In the genomic region with DNA sequence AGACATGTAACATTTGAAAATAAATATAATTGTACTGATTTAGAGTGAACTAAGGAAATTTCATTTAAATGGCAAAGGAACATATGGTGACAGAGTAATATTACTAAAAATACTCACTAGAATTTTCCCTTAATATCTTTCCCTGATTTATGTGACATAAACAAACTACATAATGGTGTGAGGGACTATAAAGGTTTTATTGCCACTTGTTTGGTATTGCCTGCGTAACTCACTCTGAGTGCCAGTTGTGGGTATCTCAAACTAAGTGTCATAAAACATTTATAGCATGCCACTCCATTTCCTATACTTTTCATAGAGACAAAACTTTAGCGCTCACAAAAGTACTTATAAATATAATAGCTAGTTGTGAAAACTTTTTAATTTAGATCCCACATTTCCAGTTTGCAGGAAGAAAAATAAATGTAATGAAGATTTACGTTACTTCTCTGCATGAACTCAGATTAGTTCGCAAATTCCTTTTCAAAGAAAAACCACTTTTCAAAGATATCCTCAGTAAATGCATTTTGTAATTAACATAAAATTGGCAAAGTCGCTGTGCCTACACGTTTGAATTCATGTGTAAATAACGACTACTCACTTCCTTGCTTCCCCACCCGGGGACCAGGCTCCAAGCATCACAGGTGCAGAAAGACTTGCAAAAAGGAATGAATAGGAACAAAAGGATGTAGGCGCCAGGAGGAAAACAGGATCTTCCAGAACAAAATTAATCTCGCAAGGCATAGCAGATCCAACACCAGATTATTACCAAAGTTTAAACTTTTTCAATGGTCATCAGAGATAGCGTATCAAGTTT, we compare ENCODE assay signal across 1 cellular context.
TF ChIP-seq lines count a peak whose summit lies in the region.

No MANE protein-coding gene starts in this region.

TF ChIP-seq in neural cell, 6 proteins besides CTCF, POLR2A, EP300 and RAD21:
- TF ChIP-seq, protein P1, sequence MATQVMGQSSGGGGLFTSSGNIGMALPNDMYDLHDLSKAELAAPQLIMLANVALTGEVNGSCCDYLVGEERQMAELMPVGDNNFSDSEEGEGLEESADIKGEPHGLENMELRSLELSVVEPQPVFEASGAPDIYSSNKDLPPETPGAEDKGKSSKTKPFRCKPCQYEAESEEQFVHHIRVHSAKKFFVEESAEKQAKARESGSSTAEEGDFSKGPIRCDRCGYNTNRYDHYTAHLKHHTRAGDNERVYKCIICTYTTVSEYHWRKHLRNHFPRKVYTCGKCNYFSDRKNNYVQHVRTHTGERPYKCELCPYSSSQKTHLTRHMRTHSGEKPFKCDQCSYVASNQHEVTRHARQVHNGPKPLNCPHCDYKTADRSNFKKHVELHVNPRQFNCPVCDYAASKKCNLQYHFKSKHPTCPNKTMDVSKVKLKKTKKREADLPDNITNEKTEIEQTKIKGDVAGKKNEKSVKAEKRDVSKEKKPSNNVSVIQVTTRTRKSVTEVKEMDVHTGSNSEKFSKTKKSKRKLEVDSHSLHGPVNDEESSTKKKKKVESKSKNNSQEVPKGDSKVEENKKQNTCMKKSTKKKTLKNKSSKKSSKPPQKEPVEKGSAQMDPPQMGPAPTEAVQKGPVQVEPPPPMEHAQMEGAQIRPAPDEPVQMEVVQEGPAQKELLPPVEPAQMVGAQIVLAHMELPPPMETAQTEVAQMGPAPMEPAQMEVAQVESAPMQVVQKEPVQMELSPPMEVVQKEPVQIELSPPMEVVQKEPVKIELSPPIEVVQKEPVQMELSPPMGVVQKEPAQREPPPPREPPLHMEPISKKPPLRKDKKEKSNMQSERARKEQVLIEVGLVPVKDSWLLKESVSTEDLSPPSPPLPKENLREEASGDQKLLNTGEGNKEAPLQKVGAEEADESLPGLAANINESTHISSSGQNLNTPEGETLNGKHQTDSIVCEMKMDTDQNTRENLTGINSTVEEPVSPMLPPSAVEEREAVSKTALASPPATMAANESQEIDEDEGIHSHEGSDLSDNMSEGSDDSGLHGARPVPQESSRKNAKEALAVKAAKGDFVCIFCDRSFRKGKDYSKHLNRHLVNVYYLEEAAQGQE (IDR thresholded peaks at IDR 0.05; ENCODE audit: borderline replicate concordance) = no peak
- TF ChIP-seq TAF1 (IDR thresholded peaks at IDR 0.05; ENCODE audit: low read depth) (no peak), POLR2AphosphoS5 (IDR thresholded peaks at IDR 0.05) (no peak), MXI1 (conservative IDR thresholded peaks at IDR 0.05; ENCODE audit: poor library complexity, severe bottlenecking) (no peak), EZH2 (IDR thresholded peaks at IDR 0.05; ENCODE audit: borderline replicate concordance, insufficient read depth, low read length, poor library complexity, severe bottlenecking) (no peak), SMC3 (conservative IDR thresholded peaks at IDR 0.05; ENCODE audit: poor library complexity) (no peak)
